ENCODE assay signal across 11 cellular contexts in genomic region chr6:31575952-31576684, GRCh38. TPM values are rescaled to one million over a fixed set of nuclear protein-coding genes. Genes with fewer than 3 reads are reported as not detected.
DNase-seq lines count a peak whose midpoint lies in the region; ATAC-seq and TF ChIP-seq lines count a peak whose summit lies in the region.
"Had no signal": no experiment of that assay in that cellular context is flagged by ENCODE, and none has a peak within 500 bp of the region (broad histone marks: within the 10 kb centered on the region; RNA-seq: fewer than 3 reads in every experiment).

No MANE protein-coding gene starts in this region.

- CTCF ChIA-PET in activated naive CD4-positive, alpha-beta T cell treated with anti-CD3 and anti-CD28 coated beads, Interleukin-2, amount 10 ng/mL, durations not matched to agents 7 days and 5 days (lab: Charles Lee): interaction anchor here (2.5 to 33.1 kb wide), 3 partner anchors 8 to 23 kb away, joined by 9 to 1087 read pairs (median 780); partner anchors contain the start of genes ATP6V1G2, LST1, NCR3 and NFKBIL1

- TF ChIP-seq CTCF in left lung (IDR thresholded peaks at IDR 0.05) (no peak), tibial nerve (IDR thresholded peaks at IDR 0.05) (no peak), osteocyte (IDR thresholded peaks at IDR 0.05) (no peak)

- intact Hi-C loops in left lung (cut with DNase I): no loop called here

- H3K9me3 Mint-ChIP-seq in activated naive CD4-positive, alpha-beta T cell treated with anti-CD3 and anti-CD28 coated beads, Interleukin-2, amount 10 ng/mL, durations not matched to agents 7 days and 5 days: no peaks in the 10 kb centered on the region
- no peaks in the 10 kb centered on the region for H3K9me3 Mint-ChIP-seq in T-helper 2 cell treated with Interferon-gamma antibody and Interleukin-4, amounts not matched to agents 5 μg/mL and 100 μg/mL, for 36 hours
- no peaks in the 10 kb centered on the region for H3K9me3 Mint-ChIP-seq in osteocyte (ENCODE audit: unreplicated experiment)

- 69% methylated on average over 8 of the region's 8 CpGs for WGBS in tibial nerve, 2 donors

- H3K4me3 Mint-ChIP-seq in activated naive CD4-positive, alpha-beta T cell treated with anti-CD3 and anti-CD28 coated beads, Interleukin-2, amount 10 ng/mL, durations not matched to agents 7 days and 5 days: peak overlapping the region; percentile 92
- H3K4me3 Mint-ChIP-seq in T-helper 2 cell treated with Interferon-gamma antibody and Interleukin-4, amounts not matched to agents 5 μg/mL and 100 μg/mL, for 36 hours: peak overlapping the region; percentile 94
- H3K4me3 Mint-ChIP-seq in osteocyte (ENCODE audit: unreplicated experiment): no peak overlapping the region

- no peaks in the 10 kb centered on the region for H3K9me3 ChIP-seq in left lung
- no peaks in the 10 kb centered on the region for H3K9me3 ChIP-seq in tibial nerve
- H3K9me3 ChIP-seq: thyroid gland had no signal

- H3K27me3 ChIP-seq in left lung (peaks cover 0 to 4% of the 10 kb centered on the region in 2 donors), tibial nerve (no peaks in the 10 kb centered on the region)
- H3K27me3 ChIP-seq: thyroid gland had no signal

- H3K27ac Mint-ChIP-seq in activated naive CD4-positive, alpha-beta T cell treated with anti-CD3 and anti-CD28 coated beads, Interleukin-2, amount 10 ng/mL, durations not matched to agents 7 days and 5 days: peak overlapping the region; percentile 87
- peak overlapping the region; percentile 87 for H3K27ac Mint-ChIP-seq in T-helper 2 cell treated with Interferon-gamma antibody and Interleukin-4, amounts not matched to agents 5 μg/mL and 100 μg/mL, for 36 hours
- H3K27ac Mint-ChIP-seq in osteocyte (ENCODE audit: unreplicated experiment): no peak overlapping the region

- no peak for TF ChIP-seq EP300 in tibial nerve (IDR thresholded peaks at IDR 0.05)

- H3K27ac ChIP-seq in left lung: peak overlapping the region in 1 of 2 donors; percentile 71
- H3K27ac ChIP-seq in tibial nerve: peak overlapping the region in 2 of 4 donors; percentile 43 to 72
- H3K27ac ChIP-seq: thyroid gland had no signal

- DNase-seq in activated naive CD4-positive, alpha-beta T cell treated with anti-CD3 and anti-CD28 coated beads, Interleukin-2, amount 10 ng/mL, durations not matched to agents 7 days and 5 days: no peak
- DNase-seq in activated naive CD4-positive, alpha-beta T cell (lab: John Stamatoyannopoulos, UW): no peak
- no peak for DNase-seq in T-helper 2 cell treated with Interferon-gamma antibody and Interleukin-4, amounts not matched to agents 5 μg/mL and 100 μg/mL, for 36 hours (ENCODE audit: low spot score)
- peak in 1 of 2 donors; percentile 14 for DNase-seq in left lung
- DNase-seq in tibial nerve (ENCODE audit: low spot score in 2 of 2): no peak
- no peak for DNase-seq in activated gamma-delta T cell (lab: John Stamatoyannopoulos, UW)
- no peak for DNase-seq in osteocyte (ENCODE audit: extremely low spot score, unreplicated experiment)
- DNase-seq in DMS153 (lab: John Stamatoyannopoulos, UW): no peak
- DNase-seq: AML-193, RPMI8226 had no signal

- no peak for ATAC-seq in left lung

- H3K4me3 ChIP-seq in left lung (peak overlapping the region; percentile 23 to 56), tibial nerve (peak overlapping the region in 3 of 4 donors; percentile 25 to 41 (median 37))
- H3K4me3 ChIP-seq: thyroid gland had no signal

- no peak for TF ChIP-seq POLR2A in tibial nerve (IDR thresholded peaks at IDR 0.05)

- H3K4me1 Mint-ChIP-seq in activated naive CD4-positive, alpha-beta T cell treated with anti-CD3 and anti-CD28 coated beads, Interleukin-2, amount 10 ng/mL, durations not matched to agents 7 days and 5 days: peaks cover 82% of the 10 kb centered on the region
- H3K4me1 Mint-ChIP-seq in T-helper 2 cell treated with Interferon-gamma antibody and Interleukin-4, amounts not matched to agents 5 μg/mL and 100 μg/mL, for 36 hours (ENCODE audit: low read depth): peaks cover 83% of the 10 kb centered on the region
- H3K4me1 Mint-ChIP-seq in osteocyte (ENCODE audit: unreplicated experiment): peaks cover 7% of the 10 kb centered on the region

- H3K36me3 ChIP-seq in left lung: peaks cover 0 to 17% of the 10 kb centered on the region in 2 donors
- H3K36me3 ChIP-seq in tibial nerve: no peaks in the 10 kb centered on the region
- H3K36me3 ChIP-seq: thyroid gland had no signal

- H3K4me1 ChIP-seq in left lung (peaks cover 0 to 59% of the 10 kb centered on the region in 2 donors), tibial nerve (peaks cover 0 to 8% (median 5%) of the 10 kb centered on the region in 4 donors)

- H3K27me3 Mint-ChIP-seq in activated naive CD4-positive, alpha-beta T cell treated with anti-CD3 and anti-CD28 coated beads, Interleukin-2, amount 10 ng/mL, durations not matched to agents 7 days and 5 days: peaks cover 4% of the 10 kb centered on the region
- peaks cover 8% of the 10 kb centered on the region for H3K27me3 Mint-ChIP-seq in T-helper 2 cell treated with Interferon-gamma antibody and Interleukin-4, amounts not matched to agents 5 μg/mL and 100 μg/mL, for 36 hours (ENCODE audit: low read depth)
- H3K27me3 Mint-ChIP-seq in osteocyte (ENCODE audit: unreplicated experiment): no peaks in the 10 kb centered on the region

- H3K36me3 Mint-ChIP-seq in activated naive CD4-positive, alpha-beta T cell treated with anti-CD3 and anti-CD28 coated beads, Interleukin-2, amount 10 ng/mL, durations not matched to agents 7 days and 5 days: peaks cover 59% of the 10 kb centered on the region
- peaks cover 54% of the 10 kb centered on the region for H3K36me3 Mint-ChIP-seq in T-helper 2 cell treated with Interferon-gamma antibody and Interleukin-4, amounts not matched to agents 5 μg/mL and 100 μg/mL, for 36 hours (ENCODE audit: low read depth)
- no peaks in the 10 kb centered on the region for H3K36me3 Mint-ChIP-seq in osteocyte (ENCODE audit: unreplicated experiment)

RNA-seq across cellular contexts. Expression of gene TNF, which starts 0.8 kb away (rescaled TPM):
- total RNA-seq in left lung (10 to 100 TPM in 1 of 2 donors, under 1 TPM in 1; 0.29 to 10.4 TPM), tibial nerve (not detected), osteocyte (not detected in 2 replicates)

RNA-seq across cellular contexts. Expression of gene LTA, which starts 4.0 kb away (rescaled TPM):
- total RNA-seq in left lung: under 1 TPM; 0.17 to 0.65 TPM
- not detected for total RNA-seq in tibial nerve
- not detected in 2 replicates for total RNA-seq in osteocyte
- total RNA-seq: thyroid gland had no signal

RNA-seq across cellular contexts. Expression of gene LTB, which starts 6.1 kb away (rescaled TPM):
- 10 to 100 TPM; 10.3 to 13.7 TPM for total RNA-seq in left lung
- total RNA-seq in tibial nerve: not detected
- total RNA-seq in osteocyte: not detected in 2 replicates
- total RNA-seq: thyroid gland had no signal

RNA-seq across cellular contexts. Expression of gene LST1, which starts 10.0 kb away (rescaled TPM):
- total RNA-seq in left lung (10 to 100 TPM; 32.7 to 95.1 TPM), tibial nerve (10 to 100 TPM; 15.7 to 86.5 (median 20.8) TPM), osteocyte (not detected in 2 replicates)

RNA-seq across cellular contexts. Expression of gene NCR3, which starts 16.7 kb away (rescaled TPM):
- total RNA-seq in left lung (1 to 10 TPM in 1 of 2 donors, under 1 TPM in 1; 0.67 to 1.5 TPM), tibial nerve (not detected), osteocyte (not detected in 2 replicates)
- total RNA-seq: thyroid gland had no signal
